7 cellular contexts compared by ENCODE assay signal in the genomic region with DNA sequence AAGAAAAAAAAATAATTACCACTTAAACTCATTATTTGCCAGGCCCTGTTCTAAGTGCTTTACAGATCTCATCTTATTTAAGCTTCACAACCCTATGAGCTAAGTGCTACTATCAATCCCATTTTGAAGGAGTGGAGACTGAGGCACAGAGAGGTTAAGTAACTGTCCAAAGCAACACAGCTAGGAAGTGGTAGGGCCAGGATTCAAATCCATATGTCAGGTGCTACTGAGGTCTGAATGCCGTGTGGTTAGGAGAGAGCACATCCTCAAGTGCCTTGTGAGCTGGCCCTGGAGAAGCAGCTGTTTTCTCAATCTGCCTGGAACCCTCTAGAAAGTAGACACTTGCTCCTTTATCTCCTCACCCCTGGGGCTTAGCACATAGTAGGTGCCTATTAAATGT. TPM values are rescaled to one million over a fixed set of nuclear protein-coding genes. Genes with fewer than 3 reads are reported as not detected.
"Had no signal": no experiment of that assay in that cellular context is flagged by ENCODE, and none has a peak within 500 bp of the region (broad histone marks: within the 10 kb centered on the region; RNA-seq: fewer than 3 reads in every experiment).

No MANE protein-coding gene starts in this region.

RNA-seq across cellular contexts. Expression of gene ABCC6, which starts 11.9 kb away (rescaled TPM):
- total RNA-seq: activated B cell treated with CpG ODN at 0.5 μM for 24 hours; activated CD4-positive, alpha-beta memory T cell treated with anti-CD3 and anti-CD28 coated beads for 36 hours; activated CD4-positive, alpha-beta T cell treated with anti-CD3 and anti-CD28 coated beads, Interleukin-2, amount 10 ng/mL, durations not matched to agents 24 days and 14 days; activated CD8-positive, alpha-beta T cell treated with anti-CD3 and anti-CD28 coated beads for 36 hours; activated naive CD8-positive, alpha-beta T cell treated with anti-CD3 and anti-CD28 coated beads, Interleukin-2, amount 10 ng/mL, durations not matched to agents 7 days and 5 days; activated T-helper 2 cell treated with anti-CD3 and anti-CD28 coated beads, Interferon-gamma antibody, Interleukin-2, Interleukin-4, amounts not matched to agents 10 μg/mL and 5 μg/mL and 100 μg/mL, durations not matched to agents 14 hours and 24 hours and 36 hours; bronchial epithelial cell had no signal
